In the genomic region with DNA sequence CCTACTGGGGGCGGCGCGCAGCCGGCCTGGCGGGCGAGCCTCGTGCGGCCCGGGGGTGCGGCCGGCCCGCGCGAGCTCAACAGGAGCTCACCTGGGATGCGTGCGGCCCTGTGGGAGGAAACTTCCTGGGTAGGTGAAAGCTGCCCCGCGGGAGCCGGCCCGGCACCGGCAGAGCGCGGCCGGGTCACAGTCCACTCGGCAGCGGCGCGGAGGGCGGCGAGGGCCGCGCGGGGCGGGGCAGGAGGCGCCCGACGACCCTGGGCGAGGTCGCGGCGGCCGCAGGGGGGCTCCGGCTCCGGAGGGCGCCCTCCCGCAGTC, we compare ENCODE assay signal across 8 cellular contexts. TPM values are rescaled to one million over a fixed set of nuclear protein-coding genes. Genes with fewer than 3 reads are reported as not detected.
A peak's percentile ranks its signal among the peaks of the same experiment; 100 is the strongest.
DNase-seq lines count a peak whose midpoint lies in the region; ATAC-seq and TF ChIP-seq lines count a peak whose summit lies in the region.

No MANE protein-coding gene starts in this region.

- no peak for TF ChIP-seq POLR2A in breast epithelium (IDR thresholded peaks at IDR 0.05)

- H3K4me3 ChIP-seq in breast epithelium, result peak overlapping the region; percentile 78 to 87 (median 85)

- H3K4me1 ChIP-seq in breast epithelium, result peaks cover 0 to 5% of the 10 kb centered on the region in 2 donors

- H3K27me3 ChIP-seq in breast epithelium, result no peaks in the 10 kb centered on the region

- ATAC-seq in GM18873 (IDR thresholded peaks at IDR 0.05; ENCODE audit: low FRiP score, unreplicated experiment) (peak; percentile 30), HG03066 (IDR thresholded peaks at IDR 0.05; ENCODE audit: low read depth, unreplicated experiment) (peak; percentile 37), left lobe of liver (peak; percentile 83)

- peak overlapping the region; percentile 94 to 96 for H3K27ac ChIP-seq in breast epithelium

- TF ChIP-seq CTCF in breast epithelium (IDR thresholded peaks at IDR 0.05), result no peak

- in situ Hi-C loops in ACHN (cut with HindIII; ENCODE audit: low pct_ligation_motif_present, low pct_unique_long_range_greater_than_20kb, low sequenced_read_pairs), result no loop called here

- peak; percentile 45 for DNase-seq in ACHN
- DNase-seq in T-helper 1 cell, result peak; percentile 32 to 51 (median 38)
- peak in 1 of 2 donors; percentile 55 for DNase-seq in breast epithelium (ENCODE audit: low spot score in 2 of 2)
- peak; percentile 86 for DNase-seq in left lobe of liver (ENCODE audit: low spot score)
- DNase-seq in stimulated activated CD8-positive, alpha-beta memory T cell treated with anti-CD3 and anti-CD28 coated beads, Interleukin-4, amount 100 ng/mL, for 24 hours (ENCODE audit: low read depth), result peak; percentile 25
- DNase-seq in NCI-H1048 (lab: John Stamatoyannopoulos, UW), result no peak

- intact Hi-C loops in breast epithelium (cut with DNase I; ENCODE audit: low total_unique reads), result no loop called here

- H3K9me3 ChIP-seq in breast epithelium, result no peaks in the 10 kb centered on the region

- H3K36me3 ChIP-seq in breast epithelium, result no peaks in the 10 kb centered on the region

RNA-seq across cellular contexts. Expression of gene EPS15, which starts 0.4 kb away (rescaled TPM):
- total RNA-seq in breast epithelium, result 100 to 1,000 TPM in 2 of 3 donors, 10 to 100 TPM in 1; 83.6 to 144 (median 127) TPM
- total RNA-seq in left lobe of liver, result 26.1 TPM

Comparison
In these comparisons a context has a peak if more than half of its experiments do, and no peak if none do; other contexts are left out.
1. ATAC-seq: peak in every context shown above with its lines; median percentile 83 in left lobe of liver; 37 in HG03066; 30 in GM18873.